9 cellular contexts compared by ENCODE assay signal in the genomic region with DNA sequence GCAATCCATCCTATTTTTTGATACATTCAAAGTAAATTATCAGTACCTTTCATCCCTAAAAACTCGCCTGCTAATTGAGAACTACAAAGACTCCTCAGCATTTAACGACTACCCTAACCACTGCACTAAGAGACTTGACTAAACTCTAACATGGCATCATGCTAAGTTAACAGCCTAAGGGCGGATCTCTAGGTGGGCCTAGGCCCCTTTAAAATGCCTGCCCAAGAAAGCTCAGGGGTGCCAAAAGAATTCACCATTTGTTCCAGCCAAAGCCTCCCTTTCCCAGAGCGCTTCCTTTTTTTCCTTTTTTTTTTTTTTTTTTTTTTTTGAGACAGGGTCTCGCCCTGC. TPM values are rescaled to one million over a fixed set of nuclear protein-coding genes. Genes with fewer than 3 reads are reported as not detected.
DNase-seq lines count a peak whose midpoint lies in the region; ATAC-seq and TF ChIP-seq lines count a peak whose summit lies in the region.
"Had no signal": no experiment of that assay in that cellular context is flagged by ENCODE, and none has a peak within 500 bp of the region (broad histone marks: within the 10 kb centered on the region; RNA-seq: fewer than 3 reads in every experiment).

No MANE protein-coding gene starts in this region.

- CTCF ChIA-PET in PC-9 (lab: Charles Lee) = interaction anchor here (0.6 kb wide), 1 partner anchor 55 kb away, joined by 3 read pairs; no protein-coding TSS in a partner anchor

- no peaks in the 10 kb centered on the region for H3K27me3 ChIP-seq in PC-9 (ENCODE audit: insufficient read depth, low read depth)
- H3K27me3 ChIP-seq in esophagus squamous epithelium = no peaks in the 10 kb centered on the region
- H3K27me3 ChIP-seq in parathyroid adenoma (ENCODE audit: control insufficient read depth, insufficient read depth, low read length) = no peaks in the 10 kb centered on the region

- H3K36me3 ChIP-seq in PC-9 (ENCODE audit: low read depth) (peaks cover 5% of the 10 kb centered on the region; the same call in 1 of the 2 replicates), esophagus squamous epithelium (peaks cover 0 to 22% (median 0%) of the 10 kb centered on the region in 3 donors), parathyroid adenoma (ENCODE audit: control insufficient read depth, insufficient read depth, low read length) (no peaks in the 10 kb centered on the region)

- TSS peak; percentile 94 for BruUV-seq in PC-9 (replicated peaks; lab: Mats Ljungman, UMichigan)

- H3K9me3 ChIP-seq in PC-9 (ENCODE audit: insufficient read depth, low read depth) = no peaks in the 10 kb centered on the region
- H3K9me3 ChIP-seq in esophagus squamous epithelium = no peaks in the 10 kb centered on the region
- no peaks in the 10 kb centered on the region for H3K9me3 ChIP-seq in parathyroid adenoma (ENCODE audit: control insufficient read depth, low read length)

- no peaks in the 10 kb centered on the region for H4K20me1 ChIP-seq in PC-9 (ENCODE audit: insufficient read depth)

- DNase-seq in PC-9 = no peak
- DNase-seq in esophagus squamous epithelium (lab: John Stamatoyannopoulos, UW) = no peak
- no peak for DNase-seq in Ammon's horn (ENCODE audit: low spot score)
- DNase-seq in EL = no peak

- H3K79me2 ChIP-seq in PC-9 (ENCODE audit: low read depth) (peaks cover 20% of the 10 kb centered on the region), parathyroid adenoma (peaks cover 3% of the 10 kb centered on the region)

- peak; percentile 9 for ATAC-seq in GM21717 (IDR thresholded peaks at IDR 0.05; ENCODE audit: unreplicated experiment)
- ATAC-seq in GM19023 (IDR thresholded peaks at IDR 0.05; ENCODE audit: unreplicated experiment) = no peak
- no peak for ATAC-seq in HG02642 (IDR thresholded peaks at IDR 0.05; ENCODE audit: poor library complexity, unreplicated experiment)

- H3F3A ChIP-seq in PC-9 (ENCODE audit: insufficient read depth, low read depth) = no peaks in the 10 kb centered on the region

- H3K9ac ChIP-seq in parathyroid adenoma = no peak overlapping the region

- WGBS in esophagus squamous epithelium, 2 donors = 45 to 52% methylated on average over 4 to 5 of the region's 5 CpGs

- H2AFZ ChIP-seq in PC-9 = peak overlapping the region; percentile 97
- peak overlapping the region; percentile 99 for H2AFZ ChIP-seq in parathyroid adenoma

- H3K27ac ChIP-seq in PC-9 = peak overlapping the region; percentile 53; the same call in 1 of the 2 replicates
- H3K27ac ChIP-seq in esophagus squamous epithelium = peak overlapping the region; percentile 73 to 83 (median 78)
- H3K27ac ChIP-seq in parathyroid adenoma = peak overlapping the region; percentile 71

- H3K4me1 ChIP-seq in PC-9 (replicated peaks; ENCODE audit: insufficient read depth) (peaks cover 9% of the 10 kb centered on the region; the same call in 1 of the 2 replicates), esophagus squamous epithelium (peaks cover 0 to 23% (median 15%) of the 10 kb centered on the region in 3 donors), parathyroid adenoma (peaks cover 4% of the 10 kb centered on the region)

- TF ChIP-seq CTCF in PC-9 (conservative IDR thresholded peaks at IDR 0.05) (no peak), esophagus squamous epithelium (IDR thresholded peaks at IDR 0.05) (no peak), parathyroid adenoma (IDR thresholded peaks at IDR 0.05) (no peak)

- no peak for TF ChIP-seq POLR2A in esophagus squamous epithelium (IDR thresholded peaks at IDR 0.05)

- POLR2A ChIA-PET in PC-9 (lab: Charles Lee; ENCODE audit: unreplicated experiment) = interaction anchor here (0.5 to 0.7 kb wide), 4 partner anchors 8 to 468 kb away, joined by 3 to 17 read pairs (median 6); no protein-coding TSS in a partner anchor

- peak overlapping the region; percentile 78 for H3K4me2 ChIP-seq in PC-9
- peak overlapping the region; percentile 76 for H3K4me2 ChIP-seq in parathyroid adenoma (ENCODE audit: low read length)

- peak overlapping the region; percentile 94 for H3K4me3 ChIP-seq in PC-9
- peak overlapping the region; percentile 80 to 96 (median 89) for H3K4me3 ChIP-seq in esophagus squamous epithelium
- peak overlapping the region; percentile 78 for H3K4me3 ChIP-seq in parathyroid adenoma (ENCODE audit: low read depth, low read length)

- no peaks in the 10 kb centered on the region for H3K9me2 ChIP-seq in PC-9 (ENCODE audit: insufficient read depth)

- intact Hi-C loops in PC-9 (cut with micrococcal nuclease; ENCODE audit: unreplicated experiment) = no loop called here
- intact Hi-C loops in esophagus squamous epithelium (cut with DNase I) = no loop called here

RNA-seq across cellular contexts. Expression of gene NEK4, which starts 0.6 kb away (rescaled TPM):
- total RNA-seq in PC-9 (2021) = 26.3 and 36.5 TPM in 2 replicates
- total RNA-seq in esophagus squamous epithelium = 10 to 100 TPM in 3 of 4 donors, 1 to 10 TPM in 1; 8.0 to 16.6 (median 14.6) TPM

RNA-seq across cellular contexts. Expression of gene ITIH1, which starts 6.1 kb away (rescaled TPM):
- total RNA-seq in PC-9 (2021) (not detected in 2 replicates), esophagus squamous epithelium (not detected)
- total RNA-seq: activated CD8-positive, alpha-beta memory T cell treated with anti-CD3 and anti-CD28 coated beads for 36 hours had no signal

RNA-seq across cellular contexts. Expression of gene ITIH3, which starts 23.3 kb away (rescaled TPM):
- total RNA-seq in PC-9 (2021) (not detected in 2 replicates), esophagus squamous epithelium (1 to 10 TPM in 2 of 4 donors, under 1 TPM in 1, not detected in 1; 0.26 to 3.7 (median 1.3) TPM)
- total RNA-seq: activated CD8-positive, alpha-beta memory T cell treated with anti-CD3 and anti-CD28 coated beads for 36 hours had no signal

RNA-seq across cellular contexts. Expression of gene ITIH4, which starts 59.2 kb away (rescaled TPM):
- total RNA-seq in PC-9 (2021) (2.5 and 3.2 TPM in 2 replicates), esophagus squamous epithelium (1 to 10 TPM in 3 of 4 donors, under 1 TPM in 1; 0.22 to 2.3 (median 1.5) TPM)
